In the genomic region with DNA sequence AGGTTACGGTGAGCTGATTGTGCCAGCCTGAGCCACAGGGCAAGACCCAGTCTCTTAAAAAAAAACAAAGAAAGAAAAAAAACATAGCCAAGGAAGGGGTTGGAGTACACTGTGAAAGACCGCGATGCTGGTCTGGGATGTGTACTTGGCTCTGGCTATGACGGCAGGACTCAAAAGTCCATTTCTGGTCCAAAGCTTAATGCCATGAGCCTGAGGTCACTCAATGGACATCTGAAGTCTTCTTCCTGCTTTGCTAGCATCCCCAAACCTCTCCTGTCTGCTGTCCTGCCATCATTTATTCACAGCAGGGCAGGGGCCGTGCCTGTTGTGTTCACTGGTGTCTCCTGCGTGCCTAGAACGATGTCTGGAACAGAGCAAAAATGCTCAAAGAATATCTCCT, we compare ENCODE assay signal across 12 cellular contexts. TPM values are rescaled to one million over a fixed set of nuclear protein-coding genes. Genes with fewer than 3 reads are reported as not detected.
A peak's percentile ranks its signal among the peaks of the same experiment; 100 is the strongest.
DNase-seq lines count a peak whose midpoint lies in the region; ATAC-seq and TF ChIP-seq lines count a peak whose summit lies in the region.
"Had no signal": no experiment of that assay in that cellular context is flagged by ENCODE, and none has a peak within 500 bp of the region (broad histone marks: within the 10 kb centered on the region; RNA-seq: fewer than 3 reads in every experiment).

No MANE protein-coding gene starts in this region.

- H3K27me3 ChIP-seq in heart left ventricle (peaks cover 0 to 22% (median 0%) of the 10 kb centered on the region in 9 donors), right atrium auricular region (no peaks in the 10 kb centered on the region), vagina (no peaks in the 10 kb centered on the region), upper lobe of right lung (peaks cover 7% of the 10 kb centered on the region)
- H3K27me3 ChIP-seq: SJSA1 had no signal

- H3K27ac ChIP-seq in heart left ventricle = peak overlapping the region in 8 of 12 donors; percentile 18 to 90 (median 78)
- H3K27ac ChIP-seq in right atrium auricular region = peak overlapping the region; percentile 80 to 89
- H3K27ac ChIP-seq in vagina = peak overlapping the region; percentile 92
- no peak overlapping the region for H3K27ac ChIP-seq in upper lobe of right lung
- H3K27ac ChIP-seq: SJSA1 had no signal

- WGBS in heart left ventricle, 4 donors = 67 to 75% (median 68%) methylated on average over 7 of the region's 7 CpGs

- no peaks in the 10 kb centered on the region for H3K27me3 Mint-ChIP-seq in osteocyte (ENCODE audit: unreplicated experiment)

- H3K36me3 Mint-ChIP-seq in osteocyte (ENCODE audit: unreplicated experiment) = no peaks in the 10 kb centered on the region

- peak overlapping the region; percentile 75 for H3K27ac Mint-ChIP-seq in osteocyte (ENCODE audit: unreplicated experiment)

- H3K9me3 Mint-ChIP-seq in osteocyte (ENCODE audit: unreplicated experiment) = no peaks in the 10 kb centered on the region

- intact Hi-C loops in heart left ventricle (cut with DNase I) (no loop called here), Right ventricle myocardium inferior (cut with DNase I) (loop anchor here (2.0 kb wide), 1 partner anchor 51 kb away; no protein-coding TSS in a partner anchor), vagina (cut with DNase I) (no loop called here), upper lobe of right lung (cut with DNase I) (no loop called here)

- H3K9me3 ChIP-seq in heart left ventricle (no peaks in the 10 kb centered on the region), right atrium auricular region (no peaks in the 10 kb centered on the region), vagina (no peaks in the 10 kb centered on the region), upper lobe of right lung (no peaks in the 10 kb centered on the region)
- H3K9me3 ChIP-seq: SJSA1, upper lobe of left lung had no signal

- H3K4me3 ChIP-seq in heart left ventricle (no peak overlapping the region), right atrium auricular region (no peak overlapping the region), vagina (no peak overlapping the region), upper lobe of right lung (no peak overlapping the region)
- H3K4me3 ChIP-seq: SJSA1, upper lobe of left lung had no signal

- TF ChIP-seq POLR2A in heart left ventricle (IDR thresholded peaks at IDR 0.05) (no peak), vagina (IDR thresholded peaks at IDR 0.05) (no peak)

- H3K4me3 Mint-ChIP-seq in osteocyte (ENCODE audit: unreplicated experiment) = no peak overlapping the region

- H3K36me3 ChIP-seq in heart left ventricle = no peaks in the 10 kb centered on the region
- H3K36me3 ChIP-seq in right atrium auricular region = no peaks in the 10 kb centered on the region
- H3K36me3 ChIP-seq in vagina = no peaks in the 10 kb centered on the region
- no peaks in the 10 kb centered on the region for H3K36me3 ChIP-seq in upper lobe of right lung
- H3K36me3 ChIP-seq: SJSA1, upper lobe of left lung had no signal

- TF ChIP-seq CTCF in heart left ventricle (IDR thresholded peaks at IDR 0.05) = no peak
- no peak for TF ChIP-seq CTCF in right atrium auricular region (IDR thresholded peaks at IDR 0.05)
- TF ChIP-seq CTCF in osteocyte (IDR thresholded peaks at IDR 0.05) = no peak
- no peak for TF ChIP-seq CTCF in vagina (IDR thresholded peaks at IDR 0.05)
- no peak for TF ChIP-seq CTCF in upper lobe of right lung (IDR thresholded peaks at IDR 0.05)

- ATAC-seq in heart left ventricle (no peak), Right ventricle myocardium inferior (no peak), upper lobe of right lung (no peak)

- H3K4me1 ChIP-seq in heart left ventricle (peaks cover 0 to 32% (median 10%) of the 10 kb centered on the region in 12 donors), right atrium auricular region (peaks cover 0 to 31% of the 10 kb centered on the region in 2 donors), vagina (peaks cover 51% of the 10 kb centered on the region), upper lobe of right lung (peaks cover 18% of the 10 kb centered on the region)

- DNase-seq in heart left ventricle (no peak), Right ventricle myocardium inferior (ENCODE audit: missing footprints) (no peak), right atrium auricular region (ENCODE audit: low spot score) (no peak), osteocyte (ENCODE audit: extremely low spot score, unreplicated experiment) (no peak), vagina (ENCODE audit: extremely low spot score in 2 of 2) (no peak), upper lobe of right lung (no peak)
- no peak for DNase-seq in stimulated activated CD4-positive, alpha-beta T cell treated with anti-CD3 and anti-CD28 coated beads, Interleukin-12 subunit alpha, Interleukin-12 subunit beta, amount 100 ng/mL, for 4 hours
- DNase-seq in activated effector memory CD4-positive, alpha-beta T cell treated with anti-CD3 and anti-CD28 coated beads, Interleukin-2, amount 50 U/mL, for 16 hours = no peak
- DNase-seq: activated CD8-positive, alpha-beta memory T cell treated with anti-CD3 and anti-CD28 coated beads, Interleukin-2, amount 50 U/mL, for 4 hours; NCI-H2029 treated with DMSO at 0.1 percent for 48 hours; upper lobe of left lung had no signal

- H3K4me1 Mint-ChIP-seq in osteocyte (ENCODE audit: unreplicated experiment) = peaks cover 25% of the 10 kb centered on the region

RNA-seq across cellular contexts. Expression of gene ARHGEF10L, which starts 1.5 kb away (rescaled TPM):
- total RNA-seq in heart left ventricle = 10 to 100 TPM; 44.6 to 72.8 (median 57.5) TPM
- polyA plus RNA-seq in heart left ventricle = 10 to 100 TPM; 57.9 to 65.8 TPM
- 59.9 TPM for total RNA-seq in Right ventricle myocardium inferior
- 10 to 100 TPM; 49.3 to 52.2 TPM for total RNA-seq in right atrium auricular region
- 24.0 and 26.0 TPM in 2 replicates for total RNA-seq in osteocyte
- 75.6 TPM for total RNA-seq in vagina
- total RNA-seq in upper lobe of right lung = 34.1 TPM
